Comparison of ENCODE assay signal across 8 cellular contexts in genomic region chr20:50513169-50514034, GRCh38. TPM values are rescaled to one million over a fixed set of nuclear protein-coding genes. Genes with fewer than 3 reads are reported as not detected.
DNase-seq lines count a peak whose midpoint lies in the region; ATAC-seq and TF ChIP-seq lines count a peak whose summit lies in the region.

No MANE protein-coding gene starts in this region.

- H3K14ac ChIP-seq in mesenchymal stem cell (ENCODE audit: low read length in 2 of 2): no peak overlapping the region

- POLR2A ChIA-PET in A673 (lab: Charles Lee; ENCODE audit: low non-redundant PET): no interaction called here

- CTCF ChIA-PET in A673 (lab: Charles Lee): no interaction called here

- H3K9ac ChIP-seq in Loucy (ENCODE audit: low read depth, low read length, poor library complexity, severe bottlenecking) (peak overlapping the region; percentile 79), mesenchymal stem cell (ENCODE audit: low read length) (peak overlapping the region; percentile 97)

- peaks cover 81% of the 10 kb centered on the region for H4K20me1 ChIP-seq in Loucy (ENCODE audit: insufficient read depth, low read length, poor library complexity, severe bottlenecking)

- H3K4me2 ChIP-seq in Loucy (ENCODE audit: low read depth, low read length, poor library complexity, severe bottlenecking): peak overlapping the region; percentile 83
- peak overlapping the region; percentile 55 for H3K4me2 ChIP-seq in mesenchymal stem cell (ENCODE audit: low read length, poor library complexity, severe bottlenecking)

- H4K8ac ChIP-seq in mesenchymal stem cell (ENCODE audit: low read length): no peak overlapping the region

- ATAC-seq in GM18909 (IDR thresholded peaks at IDR 0.05; ENCODE audit: poor library complexity, unreplicated experiment): no peak

- no peak overlapping the region for H2AFZ ChIP-seq in Loucy (ENCODE audit: low read length)
- no peak overlapping the region for H2AFZ ChIP-seq in mesenchymal stem cell (ENCODE audit: low read depth, low read length)

- no peak overlapping the region for H2BK12ac ChIP-seq in mesenchymal stem cell (ENCODE audit: low read length in 2 of 2)

- no peaks in the 10 kb centered on the region for H3F3A ChIP-seq in Loucy (ENCODE audit: low read depth)

- no peaks in the 10 kb centered on the region for H3K9me2 ChIP-seq in Loucy (replicated peaks; ENCODE audit: low read depth, low read length)

- TF ChIP-seq CTCF in A673 (conservative IDR thresholded peaks at IDR 0.05; ENCODE audit: low read depth, low read length) (no peak), Loucy (conservative IDR thresholded peaks at IDR 0.05; ENCODE audit: low read length) (no peak), brain microvascular endothelial cell (IDR thresholded peaks at IDR 0.05; ENCODE audit: low read depth, low read length, missing control alignments) (no peak)

- no peak overlapping the region for H3K23ac ChIP-seq in mesenchymal stem cell (ENCODE audit: low read length in 2 of 2)

- no peak overlapping the region for H2BK120ac ChIP-seq in mesenchymal stem cell (ENCODE audit: low read depth, low read length)

- BruUV-seq in A673 (replicated peaks; lab: Mats Ljungman, UMichigan): no TSS peak

- H3K27ac ChIP-seq in A673 (ENCODE audit: low read depth, low read length, poor library complexity, severe bottlenecking) (peak overlapping the region; percentile 27), brain microvascular endothelial cell (peak overlapping the region; percentile 66), mesenchymal stem cell (ENCODE audit: low read length, poor library complexity, severe bottlenecking) (peak overlapping the region; percentile 25)

- peak overlapping the region; percentile 11 for H2BK5ac ChIP-seq in mesenchymal stem cell (ENCODE audit: low read depth, low read length, poor library complexity, severe bottlenecking)

- no peaks in the 10 kb centered on the region for H3K36me3 ChIP-seq in A673 (ENCODE audit: insufficient read depth, low read length, poor library complexity, severe bottlenecking)
- no peaks in the 10 kb centered on the region for H3K36me3 ChIP-seq in Loucy (ENCODE audit: insufficient read depth, low read length)
- H3K36me3 ChIP-seq in brain microvascular endothelial cell (replicated peaks): no peaks in the 10 kb centered on the region
- H3K36me3 ChIP-seq in mesenchymal stem cell (ENCODE audit: control insufficient read depth in 1 of 2, insufficient read depth in 2 of 2, low read depth in 1 of 2, low read length in 2 of 2): peaks cover 3 to 6% of the 10 kb centered on the region in 2 experiments

- H3K79me1 ChIP-seq in mesenchymal stem cell (replicated peaks; ENCODE audit: low read length, poor library complexity, severe bottlenecking): no peaks in the 10 kb centered on the region

- no peak overlapping the region for H2AK5ac ChIP-seq in mesenchymal stem cell (ENCODE audit: low read length, severe bottlenecking)

- H2BK15ac ChIP-seq in mesenchymal stem cell (ENCODE audit: low read depth, poor library complexity, severe bottlenecking): no peak overlapping the region

- DNase-seq in A673 (ENCODE audit: low spot score): peak; percentile 26
- DNase-seq in brain microvascular endothelial cell: no peak
- DNase-seq in mesenchymal stem cell: peak; percentile 89
- DNase-seq in activated CD4-positive, CD25-positive, alpha-beta regulatory T cell treated with anti-CD3 and anti-CD28 coated beads, Interleukin-2, amount 50 U/mL, for 72 hours: no peak
- no peak for DNase-seq in NCI-H345 (lab: John Stamatoyannopoulos, UW)
- no peak for DNase-seq in stimulated activated naive CD4-positive, alpha-beta T cell (lab: John Stamatoyannopoulos, UW)

- in situ Hi-C loops in brain microvascular endothelial cell (cut with HindIII; ENCODE audit: low pct_ligation_motif_present, low sequenced_read_pairs): no loop called here

- H3K79me2 ChIP-seq in Loucy (ENCODE audit: insufficient read depth, low read length): peaks cover 77% of the 10 kb centered on the region

- no peak overlapping the region for H3K4me3 ChIP-seq in A673 (ENCODE audit: low read depth, low read length, poor library complexity, severe bottlenecking)
- peak overlapping the region; percentile 85 for H3K4me3 ChIP-seq in Loucy (ENCODE audit: low read length, poor library complexity, severe bottlenecking)
- H3K4me3 ChIP-seq in brain microvascular endothelial cell (ENCODE audit: low read depth, low read length): peak overlapping the region; percentile 98
- H3K4me3 ChIP-seq in mesenchymal stem cell (ENCODE audit: insufficient read depth in 1 of 2, low read depth in 1 of 2, low read length in 2 of 2): peak overlapping the region in 1 of 2 experiments; percentile 91

- H3K9me3 ChIP-seq in A673 (ENCODE audit: low read depth, low read length, poor library complexity, severe bottlenecking) (no peaks in the 10 kb centered on the region), Loucy (ENCODE audit: insufficient read depth, low read depth, low read length) (no peaks in the 10 kb centered on the region), mesenchymal stem cell (ENCODE audit: control insufficient read depth, low read length) (no peaks in the 10 kb centered on the region)

- no peak overlapping the region for H3K4ac ChIP-seq in mesenchymal stem cell (ENCODE audit: low read depth in 1 of 2, low read length in 2 of 2)

- no peak overlapping the region for H3K18ac ChIP-seq in mesenchymal stem cell (ENCODE audit: low read depth in 1 of 2, low read length in 2 of 2)

- 62% methylated on average over 3 of the region's 5 CpGs for WGBS in mesenchymal stem cell

- intact Hi-C loops in A673 (cut with micrococcal nuclease; ENCODE audit: unreplicated experiment): loop anchor here (5.0 kb wide), 1 partner anchor 59 kb away; no protein-coding TSS in a partner anchor

- H4K91ac ChIP-seq in mesenchymal stem cell (ENCODE audit: low read length): no peak overlapping the region

- H3K4me1 ChIP-seq in A673 (ENCODE audit: insufficient read depth, low read length, poor library complexity, severe bottlenecking) (peaks cover 59% of the 10 kb centered on the region), Loucy (ENCODE audit: insufficient read depth, low read length, poor library complexity, severe bottlenecking) (peaks cover 79% of the 10 kb centered on the region), mesenchymal stem cell (ENCODE audit: control insufficient read depth, insufficient read depth, low read depth, low read length) (peaks cover 12% of the 10 kb centered on the region)

- no peaks in the 10 kb centered on the region for H3K27me3 ChIP-seq in A673 (replicated peaks; ENCODE audit: insufficient read depth, low read depth, low read length, poor library complexity)
- no peaks in the 10 kb centered on the region for H3K27me3 ChIP-seq in Loucy (ENCODE audit: insufficient read depth, low read length, poor library complexity, severe bottlenecking)
- H3K27me3 ChIP-seq in brain microvascular endothelial cell (replicated peaks): no peaks in the 10 kb centered on the region
- H3K27me3 ChIP-seq in mesenchymal stem cell (ENCODE audit: control insufficient read depth in 1 of 2, insufficient read depth in 1 of 2, low read length in 2 of 2): no peaks in the 10 kb centered on the region

RNA-seq across cellular contexts. Expression of gene PTPN1, which starts 3.2 kb away (rescaled TPM):
- 47.4 and 47.8 TPM in 2 replicates for total RNA-seq in A673 (2021)
- polyA plus RNA-seq in mesenchymal stem cell (2013, experiment 1 of 2): 66.8 TPM
- polyA plus RNA-seq in mesenchymal stem cell (2013, experiment 2 of 2): 65.2 TPM

Comparison
In these comparisons a context has a peak if more than half of its experiments do, and no peak if none do; other contexts are left out.
1. DNase-seq: peak in A673 (single experiment) and mesenchymal stem cell (single experiment); none in brain microvascular endothelial cell (single experiment), activated CD4-positive, CD25-positive, alpha-beta regulatory T cell treated with anti-CD3 and anti-CD28 coated beads, Interleukin-2, amount 50 U/mL, for 72 hours (single experiment), NCI-H345 (single experiment) and stimulated activated naive CD4-positive, alpha-beta T cell (0 of 6).
2. Peak in every context shown above with its lines, with median percentiles within 50 percentile points of each other: H3K27ac ChIP-seq.